In genomic region chr11:125111341-125112234, GRCh38 we compare ENCODE assay signal across 8 cellular contexts. TPM values are rescaled to one million over a fixed set of nuclear protein-coding genes. Genes with fewer than 3 reads are reported as not detected.
DNase-seq lines count a peak whose midpoint lies in the region; ATAC-seq and TF ChIP-seq lines count a peak whose summit lies in the region.

TMEM218 (minus strand) TSS chr11:125111626; CDS start chr11:125102241, 9,385 bp downstream.

- peak; percentile 98 for DNase-seq in AG20443 (ENCODE audit: low spot score)
- peak; percentile 90 for DNase-seq in NCI-H510A (lab: John Stamatoyannopoulos, UW)
- DNase-seq in activated CD4-positive, alpha-beta T cell treated with anti-CD3 and anti-CD28 coated beads for 1 hour, result peak; percentile 92
- DNase-seq in cerebellum (ENCODE audit: low spot score), result peak; percentile 99
- peak; percentile 100 for DNase-seq in islet precursor cell
- DNase-seq in stimulated activated CD4-positive, alpha-beta T cell treated with anti-CD3 and anti-CD28 coated beads, Interleukin-12 subunit alpha, Interleukin-12 subunit beta, amount 100 ng/mL, for 48 hours (ENCODE audit: low read depth in 2 of 3, low spot score in 1 of 3), result peak; percentile 94 to 97 (median 96)

- peak; percentile 52 for TF ChIP-seq POLR2A in GM19099 (IDR thresholded peaks at IDR 0.05; ENCODE audit: extremely low read depth, insufficient read length, low read depth)

- ATAC-seq in HG03432 (IDR thresholded peaks at IDR 0.05; ENCODE audit: unreplicated experiment), result peak; percentile 99

RNA-seq across cellular contexts. Expression of gene TMEM218, which starts in this region (rescaled TPM):
- 22.0 TPM for total RNA-seq in cerebellum

Comparison
In these comparisons a context has a peak if more than half of its experiments do, and no peak if none do; other contexts are left out.
1. Peak in every context shown above with its lines: DNase-seq and ATAC-seq.